26 cellular contexts compared by ENCODE assay signal in the genomic region with DNA sequence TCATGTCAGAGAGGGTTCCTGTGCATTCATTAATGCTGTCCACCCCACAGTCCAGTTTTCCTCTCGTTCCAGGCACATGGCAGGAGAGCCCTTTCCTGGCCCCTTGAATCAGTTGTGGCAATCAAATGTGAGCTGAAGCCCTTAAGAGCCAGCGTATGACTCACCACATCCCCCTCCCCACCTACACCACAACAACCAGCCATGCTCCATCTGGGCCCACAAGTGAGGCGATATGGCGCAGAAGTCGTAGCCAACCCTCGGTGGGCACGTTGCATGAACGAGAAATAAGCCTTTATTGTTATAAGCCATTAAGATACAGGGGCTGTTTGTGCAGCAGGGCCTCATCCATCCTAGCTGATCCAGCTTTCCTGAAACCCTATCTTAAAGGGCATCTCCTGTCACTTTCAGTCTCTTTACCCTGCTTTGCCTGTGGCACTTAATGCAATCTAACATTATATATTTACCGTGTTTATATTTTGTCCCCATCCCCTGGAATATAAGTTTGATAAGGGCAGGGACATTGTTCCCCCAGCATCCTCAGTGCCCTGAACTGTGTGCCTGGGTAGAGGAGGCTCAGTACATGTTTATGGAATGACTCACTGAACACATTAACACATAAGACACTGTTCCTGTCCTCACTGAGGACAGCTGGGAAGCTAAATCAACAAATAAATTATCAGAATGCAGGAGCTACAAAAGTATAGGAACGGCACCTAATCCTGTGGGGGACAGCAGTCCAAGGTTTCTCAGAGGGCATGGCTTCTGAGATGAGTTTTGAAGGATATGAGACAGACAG. TPM values are rescaled to one million over a fixed set of nuclear protein-coding genes. Genes with fewer than 3 reads are reported as not detected.
"Had no signal": no experiment of that assay in that cellular context is flagged by ENCODE, and none has a peak within 500 bp of the region (broad histone marks: within the 10 kb centered on the region; RNA-seq: fewer than 3 reads in every experiment).

No MANE protein-coding gene starts in this region.

- DNase-seq: activated CD4-positive, alpha-beta T cell treated with anti-CD3 and anti-CD28 coated beads for 48 hours; activated CD4-positive, alpha-beta T cell treated with anti-CD3 and anti-CD28 coated beads, Interleukin-2, amount 50 U/mL, for 48 hours; activated CD8-positive, alpha-beta memory T cell treated with anti-CD3 and anti-CD28 coated beads for 24 hours; activated effector memory CD4-positive, alpha-beta T cell treated with Interleukin-2 at 50 U/mL for 16 hours; activated naive CD4-positive, alpha-beta T cell treated with Interleukin-2 at 50 U/mL for 16 hours; cerebellar nuclear complex; colonic mucosa; effector memory CD4-positive, alpha-beta T cell; gastrocnemius medialis; glutamatergic neuron; left ventricle myocardium inferior; mesendoderm; ovary; sigmoid colon; small intestine; stimulated activated CD4-positive, alpha-beta T cell treated with anti-CD3 and anti-CD28 coated beads, Interleukin-4, amount 100 ng/mL, for 24 hours; stimulated activated CD8-positive, alpha-beta memory T cell treated with anti-CD3 and anti-CD28 coated beads, Interleukin-4, amount 100 ng/mL, for 48 hours; stimulated activated naive CD8-positive, alpha-beta T cell treated with anti-CD3 and anti-CD28 coated beads, Interleukin-15, amount 100 ng/mL, for 72 hours; substantia nigra; thyroid gland; upper lobe of left lung; WERI-Rb-1 had no signal

- ATAC-seq: activated CD4-positive, CD25-positive, alpha-beta regulatory T cell treated with anti-CD3 and anti-CD28 coated beads, Interleukin-2, amount 50 U/mL, for 24 hours; gastrocnemius medialis; stimulated activated memory B cell treated with anti-CD40 and anti-IgM and Interleukin-4, amounts not matched to agents 10 μg/mL and 1 μg/mL and 100 μg/mL, for 72 hours; stimulated activated naive CD8-positive, alpha-beta T cell treated with anti-CD3 and anti-CD28 coated beads, Interleukin-15, amount 100 ng/mL, for 72 hours had no signal

RNA-seq across cellular contexts. Expression of gene GRIN2A, which starts 28.0 kb away (rescaled TPM):
- total RNA-seq: dermis microvascular lymphatic vessel endothelial cell, epithelial cell of proximal tubule had no signal
